In genomic region chr3:83500422-83500821, GRCh38 we compare ENCODE assay signal across 18 cellular contexts.
DNase-seq lines count a peak whose midpoint lies in the region; ATAC-seq lines count a peak whose summit lies in the region.
"Had no signal": no experiment of that assay in that cellular context is flagged by ENCODE, and none has a peak within 500 bp of the region (broad histone marks: within the 10 kb centered on the region; RNA-seq: fewer than 3 reads in every experiment).

No MANE protein-coding gene starts in this region.

- H3K4me1 ChIP-seq in mesenchymal stem cell (ENCODE audit: control insufficient read depth, insufficient read depth, low read depth, low read length) = peaks cover 3% of the 10 kb centered on the region
- no peaks in the 10 kb centered on the region for H3K4me1 ChIP-seq in HAP-1
- H3K4me1 ChIP-seq: left lung, pancreas had no signal

- no peak overlapping the region for H4K8ac ChIP-seq in mesenchymal stem cell (ENCODE audit: low read length)

- no peak overlapping the region for H3K14ac ChIP-seq in mesenchymal stem cell (ENCODE audit: low read length in 2 of 2)

- no peak overlapping the region for H4K91ac ChIP-seq in mesenchymal stem cell (ENCODE audit: low read length)

- no peak overlapping the region for H3K4me2 ChIP-seq in mesenchymal stem cell (ENCODE audit: low read length, poor library complexity, severe bottlenecking)

- no peak overlapping the region for H3K27ac ChIP-seq in mesenchymal stem cell (ENCODE audit: low read length, poor library complexity, severe bottlenecking)
- H3K27ac ChIP-seq: brain microvascular endothelial cell, left lung, pancreas had no signal

- H2BK120ac ChIP-seq in mesenchymal stem cell (ENCODE audit: low read depth, low read length) = no peak overlapping the region

- H3K4me3 ChIP-seq in mesenchymal stem cell (ENCODE audit: insufficient read depth in 1 of 2, low read depth in 1 of 2, low read length in 2 of 2) (no peak overlapping the region), HAP-1 (no peak overlapping the region)
- H3K4me3 ChIP-seq: left lung, pancreas had no signal

- H3K36me3 ChIP-seq in mesenchymal stem cell (ENCODE audit: control insufficient read depth in 1 of 2, insufficient read depth in 2 of 2, low read depth in 1 of 2, low read length in 2 of 2) = no peaks in the 10 kb centered on the region
- no peaks in the 10 kb centered on the region for H3K36me3 ChIP-seq in HAP-1 (replicated peaks)
- H3K36me3 ChIP-seq: brain microvascular endothelial cell, left lung, pancreas had no signal

- H3K79me1 ChIP-seq in mesenchymal stem cell (replicated peaks; ENCODE audit: low read length, poor library complexity, severe bottlenecking) = no peaks in the 10 kb centered on the region

- no peaks in the 10 kb centered on the region for H3K27me3 ChIP-seq in mesenchymal stem cell (ENCODE audit: control insufficient read depth in 1 of 2, insufficient read depth in 1 of 2, low read length in 2 of 2)
- H3K27me3 ChIP-seq in HAP-1 (ENCODE audit: low read depth) = no peaks in the 10 kb centered on the region
- H3K27me3 ChIP-seq: brain microvascular endothelial cell, left lung, pancreas had no signal

- no peak overlapping the region for H2AK5ac ChIP-seq in mesenchymal stem cell (ENCODE audit: low read length, severe bottlenecking)

- H3K4ac ChIP-seq in mesenchymal stem cell (ENCODE audit: low read depth in 1 of 2, low read length in 2 of 2) = no peak overlapping the region

- ATAC-seq in HG03175 (IDR thresholded peaks at IDR 0.05; ENCODE audit: unreplicated experiment) = no peak
- ATAC-seq: left lung, pancreas had no signal

- H2BK5ac ChIP-seq in mesenchymal stem cell (ENCODE audit: low read depth, low read length, poor library complexity, severe bottlenecking) = no peak overlapping the region

- H2AFZ ChIP-seq in mesenchymal stem cell (ENCODE audit: low read depth, low read length) = no peak overlapping the region

- no peak overlapping the region for H3K23ac ChIP-seq in mesenchymal stem cell (ENCODE audit: low read length in 2 of 2)

- no peaks in the 10 kb centered on the region for H3K9me3 ChIP-seq in mesenchymal stem cell (ENCODE audit: control insufficient read depth, low read length)
- H3K9me3 ChIP-seq in HAP-1 = no peaks in the 10 kb centered on the region
- H3K9me3 ChIP-seq: pancreas had no signal

- WGBS in mesenchymal stem cell = 89% methylated on average over 7 of the region's 7 CpGs

- in situ Hi-C loops in HAP-1 (cut with MboI; ENCODE audit: low sequenced_read_pairs) = no loop called here

- H3K9ac ChIP-seq in mesenchymal stem cell (ENCODE audit: low read length) = no peak overlapping the region

- no peak overlapping the region for H3K18ac ChIP-seq in mesenchymal stem cell (ENCODE audit: low read depth in 1 of 2, low read length in 2 of 2)

- H2BK15ac ChIP-seq in mesenchymal stem cell (ENCODE audit: low read depth, poor library complexity, severe bottlenecking) = no peak overlapping the region

- no peak overlapping the region for H2BK12ac ChIP-seq in mesenchymal stem cell (ENCODE audit: low read length in 2 of 2)

- DNase-seq in NOMO-1 treated with DMSO at 0.1 percent for 48 hours (lab: John Stamatoyannopoulos, UW; ENCODE audit: unreplicated experiment) = peak; percentile 2
- no peak for DNase-seq in NOMO-1 (lab: John Stamatoyannopoulos, UW; ENCODE audit: unreplicated experiment in 2 of 2)
- peak; percentile 15 for DNase-seq in SW480 (ENCODE audit: low spot score)
- peak; percentile 63 for DNase-seq in islet precursor cell
- DNase-seq in mesenchymal stem cell = no peak
- DNase-seq in activated naive CD4-positive, alpha-beta T cell treated with Interleukin-2 at 50 U/mL for 16 hours = no peak
- DNase-seq in HAP-1 (ENCODE audit: low spot score in 2 of 2) = no peak
- DNase-seq: activated CD4-positive, alpha-beta T cell treated with anti-CD3 and anti-CD28 coated beads for 4 hours; activated naive CD4-positive, alpha-beta T cell treated with anti-CD3 and anti-CD28 coated beads, Interleukin-2, amount 50 U/mL, for 16 hours; brain microvascular endothelial cell; Kasumi-1; left lung; NCI-H187; NCI-H526 treated with DMSO at 0.1 percent for 48 hours; pancreas; SHP77; stimulated activated naive CD4-positive, alpha-beta T cell had no signal

Comparison
In these comparisons a context has a peak if more than half of its experiments do, and no peak if none do; other contexts are left out.
1. DNase-seq: peak in NOMO-1 treated with DMSO at 0.1 percent for 48 hours (single experiment), SW480 (single experiment) and islet precursor cell (single experiment); none in NOMO-1 (0 of 2), mesenchymal stem cell (single experiment), activated naive CD4-positive, alpha-beta T cell treated with Interleukin-2 at 50 U/mL for 16 hours (single experiment) and HAP-1 (0 of 2).